Comparison of ENCODE assay signal across 14 cellular contexts in genomic region chr7:131066635-131067034, GRCh38.
DNase-seq lines count a peak whose midpoint lies in the region; ATAC-seq and TF ChIP-seq lines count a peak whose summit lies in the region.
"Had no signal": no experiment of that assay in that cellular context is flagged by ENCODE, and none has a peak within 500 bp of the region (broad histone marks: within the 10 kb centered on the region; RNA-seq: fewer than 3 reads in every experiment).

No MANE protein-coding gene starts in this region.

- peak overlapping the region; percentile 75 for H3K27ac Mint-ChIP-seq in HFFc6
- no peak overlapping the region for H3K27ac Mint-ChIP-seq in stimulated activated memory B cell treated with anti-CD40 and anti-IgM and Interleukin-4, amounts not matched to agents 10 μg/mL and 1 μg/mL and 100 μg/mL, for 72 hours

- H3K4me1 ChIP-seq in A673 (ENCODE audit: insufficient read depth, low read length, poor library complexity, severe bottlenecking) (peaks cover 46% of the 10 kb centered on the region), liver (ENCODE audit: control insufficient read depth in 4 of 4, insufficient read depth in 4 of 4, low read length in 3 of 4) (peaks cover 9 to 27% (median 21%) of the 10 kb centered on the region in 4 donors), body of pancreas (peaks cover 16% of the 10 kb centered on the region)

- no peak for ATAC-seq in body of pancreas
- ATAC-seq in stimulated activated memory B cell treated with anti-CD40 and anti-IgM and Interleukin-4, amounts not matched to agents 10 μg/mL and 1 μg/mL and 100 μg/mL, for 72 hours, result no peak

- TF ChIP-seq CTCF in A673 (conservative IDR thresholded peaks at IDR 0.05; ENCODE audit: low read depth, low read length) (no peak), HFFc6 (IDR thresholded peaks at IDR 0.05) (no peak), astrocyte of the spinal cord (IDR thresholded peaks at IDR 0.05; ENCODE audit: low read depth, low read length) (no peak), liver (IDR thresholded peaks at IDR 0.05; ENCODE audit: low read depth, low read length, missing input control) (no peak), body of pancreas (IDR thresholded peaks at IDR 0.05) (no peak)

- H3K36me3 ChIP-seq in A673 (ENCODE audit: insufficient read depth, low read length, poor library complexity, severe bottlenecking), result no peaks in the 10 kb centered on the region
- peaks cover 0 to 1% (median 0%) of the 10 kb centered on the region in 4 donors for H3K36me3 ChIP-seq in liver (ENCODE audit: control insufficient read depth in 4 of 4, insufficient read depth in 3 of 4, low read depth in 1 of 4, low read length in 3 of 4)
- H3K36me3 ChIP-seq in body of pancreas (replicated peaks in 1 of 2; ENCODE audit: insufficient read depth in 1 of 2, low read depth in 2 of 2), result no peaks in the 10 kb centered on the region
- H3K36me3 ChIP-seq: adrenal gland, BE2C, ovary had no signal

- H3K27ac ChIP-seq in A673 (ENCODE audit: low read depth, low read length, poor library complexity, severe bottlenecking) (peak overlapping the region; percentile 63), liver (ENCODE audit: low read depth in 1 of 2, low read length in 2 of 2) (peak overlapping the region; percentile 51 to 71), body of pancreas (peak overlapping the region in 2 of 4 donors; percentile 2 to 29)
- H3K27ac ChIP-seq: ovary had no signal

- H3K4me3 ChIP-seq in A673 (ENCODE audit: low read depth, low read length, poor library complexity, severe bottlenecking) (no peak overlapping the region), astrocyte of the spinal cord (ENCODE audit: low read depth, low read length) (no peak overlapping the region), liver (ENCODE audit: low read depth in 1 of 3, low read length in 3 of 3) (no peak overlapping the region), body of pancreas (no peak overlapping the region)
- H3K4me3 ChIP-seq: adrenal gland, ovary had no signal

- no peak for TF ChIP-seq POLR2A in body of pancreas (IDR thresholded peaks at IDR 0.05)

- intact Hi-C loops in A673 (cut with micrococcal nuclease; ENCODE audit: unreplicated experiment), result no loop called here
- intact Hi-C loops in body of pancreas (cut with DNase I), result no loop called here

- H3K9me3 ChIP-seq in A673 (ENCODE audit: low read depth, low read length, poor library complexity, severe bottlenecking) (no peaks in the 10 kb centered on the region), liver (ENCODE audit: control insufficient read depth in 4 of 4, low read length in 3 of 4) (no peaks in the 10 kb centered on the region), body of pancreas (no peaks in the 10 kb centered on the region)
- H3K9me3 ChIP-seq: adrenal gland, BE2C, ovary had no signal

- H3K9ac ChIP-seq in liver (ENCODE audit: low read depth in 1 of 2, low read length in 2 of 2), result no peak overlapping the region

- POLR2A ChIA-PET in A673 (lab: Charles Lee; ENCODE audit: low non-redundant PET), result no interaction called here

- peaks cover 3% of the 10 kb centered on the region for H3K27me3 Mint-ChIP-seq in HFFc6 (ENCODE audit: insufficient read depth)
- no peaks in the 10 kb centered on the region for H3K27me3 Mint-ChIP-seq in stimulated activated memory B cell treated with anti-CD40 and anti-IgM and Interleukin-4, amounts not matched to agents 10 μg/mL and 1 μg/mL and 100 μg/mL, for 72 hours

- in situ Hi-C loops in astrocyte of the spinal cord (cut with HindIII; ENCODE audit: low sequenced_read_pairs), result no loop called here

- DNase-seq in A673 (ENCODE audit: low spot score) (no peak), HFFc6 (peak; percentile 40), astrocyte of the spinal cord (ENCODE audit: low read depth, low spot score) (peak; percentile 17), body of pancreas (no peak), DMS53 treated with DMSO at 0.1 percent for 48 hours (lab: John Stamatoyannopoulos, UW; ENCODE audit: unreplicated experiment) (no peak)
- DNase-seq in central memory CD4-positive, alpha-beta T cell, result no peak
- DNase-seq: activated CD4-positive, alpha-beta T cell treated with anti-CD3 and anti-CD28 coated beads, Interleukin-2, amount 50 U/mL, for 1 hour; adrenal gland; effector memory CD4-positive, alpha-beta T cell; NCI-H187; ovary had no signal

- no TSS peak for BruUV-seq in A673 (replicated peaks; lab: Mats Ljungman, UMichigan)

- no peaks in the 10 kb centered on the region for H3K27me3 ChIP-seq in A673 (replicated peaks; ENCODE audit: insufficient read depth, low read depth, low read length, poor library complexity)
- H3K27me3 ChIP-seq in liver (ENCODE audit: control insufficient read depth in 4 of 4, insufficient read depth in 4 of 4, low read length in 3 of 4), result no peaks in the 10 kb centered on the region
- no peaks in the 10 kb centered on the region for H3K27me3 ChIP-seq in body of pancreas
- H3K27me3 ChIP-seq: adrenal gland, BE2C, ovary had no signal

- TF ChIP-seq RAD21 in liver (IDR thresholded peaks at IDR 0.05), result no peak

- no peak overlapping the region; the same call in 1 of the 2 replicates for H3K4me3 Mint-ChIP-seq in HFFc6
- no peak overlapping the region for H3K4me3 Mint-ChIP-seq in stimulated activated memory B cell treated with anti-CD40 and anti-IgM and Interleukin-4, amounts not matched to agents 10 μg/mL and 1 μg/mL and 100 μg/mL, for 72 hours

- peaks cover 62% of the 10 kb centered on the region for H3K4me1 Mint-ChIP-seq in HFFc6 (ENCODE audit: low read depth)
- peaks cover 63% of the 10 kb centered on the region for H3K4me1 Mint-ChIP-seq in stimulated activated memory B cell treated with anti-CD40 and anti-IgM and Interleukin-4, amounts not matched to agents 10 μg/mL and 1 μg/mL and 100 μg/mL, for 72 hours

- CTCF ChIA-PET in A673 (lab: Charles Lee), result no interaction called here

- no peaks in the 10 kb centered on the region for H3K9me3 Mint-ChIP-seq in HFFc6
- H3K9me3 Mint-ChIP-seq in stimulated activated memory B cell treated with anti-CD40 and anti-IgM and Interleukin-4, amounts not matched to agents 10 μg/mL and 1 μg/mL and 100 μg/mL, for 72 hours, result no peaks in the 10 kb centered on the region

- peaks cover 11% of the 10 kb centered on the region for H3K36me3 Mint-ChIP-seq in HFFc6 (ENCODE audit: low read depth)
- peaks cover 23% of the 10 kb centered on the region for H3K36me3 Mint-ChIP-seq in stimulated activated memory B cell treated with anti-CD40 and anti-IgM and Interleukin-4, amounts not matched to agents 10 μg/mL and 1 μg/mL and 100 μg/mL, for 72 hours

TF ChIP-seq in liver, 16 proteins besides CTCF, POLR2A, EP300 and RAD21 (continues in another document):
- TF ChIP-seq YY1 (IDR thresholded peaks at IDR 0.05) (no peak), FOXA1 (IDR thresholded peaks at IDR 0.05) (no peak), RXRA (IDR thresholded peaks at IDR 0.05) (peak; percentile 69 to 80), ATF3 (IDR thresholded peaks at IDR 0.05) (peak; percentile 59), FOXA2 (IDR thresholded peaks at IDR 0.05) (peak; percentile 65), MAX (IDR thresholded peaks at IDR 0.05) (no peak), TAF1 (conservative IDR thresholded peaks at IDR 0.05) (no peak), HNF4G (IDR thresholded peaks at IDR 0.05) (no peak), EGR1 (IDR thresholded peaks at IDR 0.05; ENCODE audit: low read depth in 2 of 2) (no peak), JUND (IDR thresholded peaks at IDR 0.05) (peak in 1 of 2 donors; percentile 13), ZBTB33 (IDR thresholded peaks at IDR 0.05) (no peak), NR2F2 (IDR thresholded peaks at IDR 0.05) (no peak), GABPA (IDR thresholded peaks at IDR 0.05 in 1 of 2, conservative IDR thresholded peaks at IDR 0.05 in 1 of 2) (no peak), SP1 (IDR thresholded peaks at IDR 0.05) (no peak), HNF4A (conservative IDR thresholded peaks at IDR 0.05) (peak; percentile 17 to 35)

Comparison
In these comparisons a context has a peak if more than half of its experiments do, and no peak if none do; other contexts are left out.
1. DNase-seq: peak in HFFc6 (single experiment) and astrocyte of the spinal cord (single experiment); none in A673 (single experiment), body of pancreas (0 of 4), central memory CD4-positive, alpha-beta T cell (single experiment) and DMS53 treated with DMSO at 0.1 percent for 48 hours (single experiment).